In the genomic region with DNA sequence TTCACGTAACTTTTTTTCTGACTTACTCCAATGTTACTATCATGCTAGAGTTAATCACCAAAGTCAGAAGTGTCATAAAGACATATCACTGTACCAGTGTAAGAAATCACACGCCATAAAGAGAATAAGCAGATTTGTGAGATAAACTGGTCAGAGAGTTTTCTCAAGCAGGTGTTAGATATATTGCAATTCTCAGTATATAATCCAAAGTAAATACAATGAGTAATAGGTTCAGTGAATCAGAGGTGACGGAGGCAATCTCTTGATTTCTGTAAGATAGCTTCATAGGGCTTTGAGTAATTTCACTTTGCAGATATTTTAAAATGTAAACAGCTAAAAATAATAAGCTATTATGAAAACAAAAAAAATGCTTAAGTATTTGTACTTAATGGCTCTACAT, we compare ENCODE assay signal across 1 cellular context.
TF ChIP-seq lines count a peak whose summit lies in the region.

No MANE protein-coding gene starts in this region.

TF ChIP-seq in IMR-90, 13 proteins besides CTCF, POLR2A, EP300 and RAD21:
- TF ChIP-seq NFE2L2 (IDR thresholded peaks at IDR 0.05; ENCODE audit: low read depth, low read length) (no peak), MAFK (IDR thresholded peaks at IDR 0.05; ENCODE audit: low read depth, low read length) (no peak), CEBPB (IDR thresholded peaks at IDR 0.05; ENCODE audit: low read depth, low read length) (peak; percentile 61; the same call in 1 of the 2 replicates), FOS (IDR thresholded peaks at IDR 0.05; ENCODE audit: low read depth, low read length) (peak; percentile 75)
- TF ChIP-seq, protein P1, sequence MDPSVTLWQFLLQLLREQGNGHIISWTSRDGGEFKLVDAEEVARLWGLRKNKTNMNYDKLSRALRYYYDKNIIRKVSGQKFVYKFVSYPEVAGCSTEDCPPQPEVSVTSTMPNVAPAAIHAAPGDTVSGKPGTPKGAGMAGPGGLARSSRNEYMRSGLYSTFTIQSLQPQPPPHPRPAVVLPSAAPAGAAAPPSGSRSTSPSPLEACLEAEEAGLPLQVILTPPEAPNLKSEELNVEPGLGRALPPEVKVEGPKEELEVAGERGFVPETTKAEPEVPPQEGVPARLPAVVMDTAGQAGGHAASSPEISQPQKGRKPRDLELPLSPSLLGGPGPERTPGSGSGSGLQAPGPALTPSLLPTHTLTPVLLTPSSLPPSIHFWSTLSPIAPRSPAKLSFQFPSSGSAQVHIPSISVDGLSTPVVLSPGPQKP (IDR thresholded peaks at IDR 0.05; ENCODE audit: borderline replicate concordance, low read depth, low read length), result no peak
